In genomic region chr3:94062513-94063404, GRCh38 we compare ENCODE assay signal across 8 cellular contexts. TPM values are rescaled to one million over a fixed set of nuclear protein-coding genes. Genes with fewer than 3 reads are reported as not detected.
DNase-seq lines count a peak whose midpoint lies in the region; ATAC-seq, FAIRE-seq and TF ChIP-seq lines count a peak whose summit lies in the region.

TSS of gene DHFR2 (minus strand) at chr3:94062916. CDS start at chr3:94061511, 1,405 bp downstream.
TSS of gene NSUN3 (plus strand) at chr3:94063061. CDS start at chr3:94063127, 66 bp downstream.

- FAIRE-seq in HTR-8/SVneo (lab: Jason Lieb, UNC): peak; percentile 69
- peak; percentile 70 for FAIRE-seq in H1 (lab: Jason Lieb, UNC)

- H2BK120ac ChIP-seq in H1 (replicated peaks; ENCODE audit: low read depth, low read length): no peak within 1 kb of the TSS

- peak within 1 kb of the TSS; percentile 75 to 90 for H3K4me2 ChIP-seq in H1 (ENCODE audit: insufficient read depth in 1 of 2, low read depth in 2 of 2, low read length in 2 of 2)

- CTCF ChIA-PET in H1 (lab: Charles Lee; ENCODE audit: partially characterized antibody): interaction anchor here (0.6 to 2.6 kb wide), 4 partner anchors 9 to 58 kb away, joined by 3 to 11 read pairs (median 4); no protein-coding TSS in a partner anchor

- peak within 1 kb of the TSS; percentile 71 for H4K5ac ChIP-seq in H1 (ENCODE audit: insufficient read length, low read depth, low read length)

- H3K4me1 ChIP-seq in H1 (replicated peaks in 1 of 4; ENCODE audit: control insufficient read depth in 3 of 4, insufficient read depth in 4 of 4, low read length in 3 of 4): peaks cover 0 to 2% (median 0%) of the 10 kb centered on the region in 4 experiments; a peak in 2 of 7 replicates

- H3K9me3 Mint-ChIP-seq in memory B cell: peaks cover 1% of the 10 kb centered on the region

- H2AFZ ChIP-seq in H1 (ENCODE audit: low read length): peak within 1 kb of the TSS; percentile 93

- H3K79me2 ChIP-seq in H1 (ENCODE audit: control insufficient read depth in 1 of 2, insufficient read depth in 2 of 2, low read length in 2 of 2): peaks cover 0 to 4% of the 10 kb centered on the region in 2 experiments; a peak in 1 of 4 replicates

- no peaks in the 10 kb centered on the region for H4K20me1 ChIP-seq in H1 (replicated peaks in 1 of 2; ENCODE audit: control insufficient read depth in 1 of 2, insufficient read depth in 2 of 2, low read length in 2 of 2)

- H3K27ac ChIP-seq in H1 (ENCODE audit: low read depth, low read length): peak within 1 kb of the TSS; percentile 93

- no peak within 1 kb of the TSS for H2BK20ac ChIP-seq in H1 (ENCODE audit: low read length)

- no peak within 1 kb of the TSS for H4K91ac ChIP-seq in H1 (replicated peaks; ENCODE audit: insufficient read length, low read length)

- POLR2A ChIA-PET in H1 (lab: Charles Lee; ENCODE audit: partially characterized antibody): interaction anchor here (1.0 to 2.0 kb wide), 8 partner anchors 12 to 90 kb away, joined by 3 to 6 read pairs (median 4); partner anchors contain the start of gene ARL13B

- peak within 1 kb of the TSS; percentile 88; the same call in 1 of the 2 replicates for H3K18ac ChIP-seq in H1 (ENCODE audit: extremely low read depth, low read length)

- TF ChIP-seq CTCF in H1 (IDR thresholded peaks at IDR 0.05; ENCODE audit: control extremely low read depth in 1 of 3, insufficient read depth in 1 of 3, low read depth in 1 of 3, low read length in 3 of 3): no peak

- H3K9ac ChIP-seq in H1 (replicated peaks in 1 of 4; ENCODE audit: extremely low read depth in 1 of 4, low read depth in 3 of 4, low read length in 3 of 4): peak within 1 kb of the TSS; percentile 75 to 95 (median 93)

- H2AK5ac ChIP-seq in H1 (ENCODE audit: low read depth, low read length): no peak within 1 kb of the TSS

- no peak for TF ChIP-seq RAD21 in H1 (IDR thresholded peaks at IDR 0.05 in 1 of 2, conservative IDR thresholded peaks at IDR 0.05 in 1 of 2; ENCODE audit: low read depth in 2 of 2, low read length in 2 of 2)

- H3K4ac ChIP-seq in H1 (replicated peaks; ENCODE audit: insufficient read length, low read depth, low read length): peak within 1 kb of the TSS; percentile 28

- no peaks in the 10 kb centered on the region for H3K27me3 Mint-ChIP-seq in memory B cell

- peaks cover 21% of the 10 kb centered on the region for H3K36me3 Mint-ChIP-seq in memory B cell

- no peak within 1 kb of the TSS for H3K23ac ChIP-seq in H1 (ENCODE audit: insufficient read length)

- TF ChIP-seq POLR2A in H1 (IDR thresholded peaks at IDR 0.05; ENCODE audit: control extremely low read depth in 1 of 2, low read depth in 2 of 2, low read length in 2 of 2): peak; percentile 64 to 66; a peak in 2 of 3 replicates

- H3K27me3 ChIP-seq in H1 (replicated peaks in 1 of 4; ENCODE audit: control insufficient read depth in 3 of 4, extremely low read depth in 1 of 4, insufficient read depth in 3 of 4, low read length in 3 of 4): no peaks in the 10 kb centered on the region

- peak within 1 kb of the TSS; percentile 94; the same call in 1 of the 2 replicates for H4K8ac ChIP-seq in H1 (ENCODE audit: extremely low read depth, insufficient read depth, low read length)

- TF ChIP-seq EP300 in H1 (IDR thresholded peaks at IDR 0.05; ENCODE audit: borderline replicate concordance in 1 of 2, low read depth in 2 of 2, low read length in 2 of 2): no peak

- peak within 1 kb of the TSS; percentile 80 to 89 (median 82) for H3K4me3 ChIP-seq in H1 (ENCODE audit: extremely low read depth in 1 of 4, insufficient read depth in 2 of 4, low read depth in 3 of 4, low read length in 4 of 4)

- H3K4me3 Mint-ChIP-seq in memory B cell: peak within 1 kb of the TSS; percentile 98

- H2BK5ac ChIP-seq in H1 (ENCODE audit: low read depth, low read length): peak within 1 kb of the TSS; percentile 89

- H3K4me1 Mint-ChIP-seq in memory B cell: peaks cover 31% of the 10 kb centered on the region

- no peak within 1 kb of the TSS for H3K14ac ChIP-seq in H1 (ENCODE audit: insufficient read length)

- H3K9me3 ChIP-seq in H1 (ENCODE audit: insufficient read depth in 2 of 2, low read depth in 1 of 2, low read length in 1 of 2): no peaks in the 10 kb centered on the region; a peak in 1 of 4 replicates

- no peak within 1 kb of the TSS for H2BK12ac ChIP-seq in H1 (ENCODE audit: low read depth, low read length)

- H3K23me2 ChIP-seq in H1 (ENCODE audit: low read depth, low read length): peaks cover 7% of the 10 kb centered on the region; the same call in 1 of the 2 replicates

- H3K36me3 ChIP-seq in H1 (ENCODE audit: control insufficient read depth in 2 of 4, insufficient read depth in 4 of 4, low read length in 3 of 4): no peaks in the 10 kb centered on the region; a peak in 1 of 8 replicates

- H3K56ac ChIP-seq in H1 (replicated peaks; ENCODE audit: insufficient read length, low read depth, low read length): no peak within 1 kb of the TSS

- peak; percentile 91 for ATAC-seq in GM21381 (IDR thresholded peaks at IDR 0.05; ENCODE audit: unreplicated experiment)
- peak; percentile 85 for ATAC-seq in memory B cell (ENCODE audit: low read depth)

- H2BK15ac ChIP-seq in H1 (ENCODE audit: low read length): no peak within 1 kb of the TSS

- WGBS in H1 (ENCODE audit: extremely low coverage in 1 of 2, insufficient coverage in 1 of 2, insufficient read length in 1 of 2, insufficient replicate concordance in 2 of 2, low coverage in 1 of 2, low lambda C conversion rate in 2 of 2, missing lambda C conversion rate in 1 of 2), 2 experiments: 2% methylated on average over 52 of the region's 52 CpGs; no CpG with 5 or more reads in 1 of the 2 experiments

- no peaks in the 10 kb centered on the region; the same call in 1 of the 2 replicates for H3K79me1 ChIP-seq in H1 (ENCODE audit: low read depth, low read length)

- peak within 1 kb of the TSS; percentile 100 for H3K27ac Mint-ChIP-seq in memory B cell

- DNase-seq in COR-L47 (lab: John Stamatoyannopoulos, UW) (peak; percentile 99), HTR-8/SVneo (ENCODE audit: insufficient read length, low spot score) (peak; percentile 84), NOMO-1 treated with DMSO at 0.1 percent for 48 hours (lab: John Stamatoyannopoulos, UW; ENCODE audit: unreplicated experiment) (peak; percentile 95), H1 (ENCODE audit: low read depth in 1 of 2, low spot score in 2 of 2) (peak; percentile 83 to 87), memory B cell (ENCODE audit: low spot score in 2 of 2) (peak; percentile 81)
- DNase-seq in activated CD8-positive, alpha-beta memory T cell treated with anti-CD3 and anti-CD28 coated beads for 48 hours (ENCODE audit: low read depth in 2 of 3, low spot score in 2 of 3): peak; percentile 63 to 68 (median 65)
- DNase-seq in stimulated activated CD8-positive, alpha-beta memory T cell treated with anti-CD3 and anti-CD28 coated beads, Interleukin-12 subunit alpha, Interleukin-12 subunit beta, amount 100 ng/mL, for 1 hour (ENCODE audit: low read depth): peak; percentile 70

TF ChIP-seq in H1, 55 proteins besides CTCF, POLR2A, EP300 and RAD21 (continues in another document):
- TF ChIP-seq NANOG (IDR thresholded peaks at IDR 0.05; ENCODE audit: insufficient read depth, low read depth, low read length, poor library complexity, severe bottlenecking) (no peak), TAF1 (IDR thresholded peaks at IDR 0.05; ENCODE audit: low read depth, low read length) (peak; percentile 82), NRF1 (IDR thresholded peaks at IDR 0.05; ENCODE audit: low read depth, low read length) (no peak), POLR2AphosphoS5 (IDR thresholded peaks at IDR 0.05; ENCODE audit: low read depth, low read length) (peak; percentile 52), ATF2 (IDR thresholded peaks at IDR 0.05; ENCODE audit: low read length) (peak; percentile 69; the same call in 1 of the 2 replicates), CTBP2 (IDR thresholded peaks at IDR 0.05; ENCODE audit: borderline replicate concordance, insufficient read depth, insufficient read length, low read length) (no peak), RBBP5 (IDR thresholded peaks at IDR 0.05; ENCODE audit: borderline replicate concordance, low read depth, low read length) (peak; percentile 73; the same call in 1 of the 2 replicates), MAFK (IDR thresholded peaks at IDR 0.05; ENCODE audit: low read depth, low read length) (no peak; the same call in 1 of the 2 replicates), KDM1A (IDR thresholded peaks at IDR 0.05; ENCODE audit: borderline replicate concordance, low read length) (peak; percentile 93), CBX8 (IDR thresholded peaks at IDR 0.05; ENCODE audit: borderline replicate concordance, low read depth, low read length) (no peak), POU5F1 (IDR thresholded peaks at IDR 0.05; ENCODE audit: low read depth, low read length) (no peak)

RNA-seq across cellular contexts. Expression of gene DHFR2, which starts in this region (rescaled TPM):
- total RNA-seq in H1 (2021; fragmentation: NEBNext Ultra II Directional; extraction: Animal tissue kit (Norgen Biotek cat#: 25700)): 2.2 and 2.6 TPM in 2 replicates
- polyA plus RNA-seq in H1 (2011; rRNA removed): 0.59 and 0.67 TPM in 2 replicates
- polyA plus RNA-seq in H1 (2011; cell fraction: cytosol; rRNA removed): 0.75 TPM
- 0.87 TPM for polyA plus RNA-seq in H1 (2011; cell fraction: nucleus; rRNA removed)
- polyA plus RNA-seq in H1 (2012, experiment 1 of 2): 1.1 to 1.7 TPM (median 1.5 TPM) in 4 replicates
- 0.22 TPM for polyA plus RNA-seq in H1 (2012, experiment 2 of 2)
- polyA plus RNA-seq in H1 (2013, experiment 1 of 2): 2.8 TPM
- 2.7 TPM for polyA plus RNA-seq in H1 (2013, experiment 2 of 2)
- 1.8 and 1.9 TPM in 2 replicates for polyA minus RNA-seq in H1 (2011; rRNA and poly(A)+ RNA removed)
- 2.1 TPM for polyA minus RNA-seq in H1 (2011; cell fraction: cytosol; rRNA and poly(A)+ RNA removed)
- 1.9 TPM for polyA minus RNA-seq in H1 (2011; cell fraction: nucleus; rRNA and poly(A)+ RNA removed)

RNA-seq across cellular contexts. Expression of gene NSUN3, which starts in this region (rescaled TPM):
- 5.1 and 7.2 TPM in 2 replicates for total RNA-seq in H1 (2021; fragmentation: NEBNext Ultra II Directional; extraction: Animal tissue kit (Norgen Biotek cat#: 25700))
- polyA plus RNA-seq in H1 (2011; rRNA removed): 2.1 and 2.4 TPM in 2 replicates
- 2.8 TPM for polyA plus RNA-seq in H1 (2011; cell fraction: cytosol; rRNA removed)
- polyA plus RNA-seq in H1 (2011; cell fraction: nucleus; rRNA removed): 6.9 TPM
- polyA plus RNA-seq in H1 (2012, experiment 1 of 2): 2.3 to 5.4 TPM (median 4.4 TPM) in 4 replicates
- polyA plus RNA-seq in H1 (2012, experiment 2 of 2): 0.43 TPM
- 4.9 TPM for polyA plus RNA-seq in H1 (2013, experiment 1 of 2)
- 4.0 TPM for polyA plus RNA-seq in H1 (2013, experiment 2 of 2)
- 5.2 and 14.7 TPM in 2 replicates for polyA minus RNA-seq in H1 (2011; rRNA and poly(A)+ RNA removed)
- polyA minus RNA-seq in H1 (2011; cell fraction: cytosol; rRNA and poly(A)+ RNA removed): 8.6 TPM
- 27.4 TPM for polyA minus RNA-seq in H1 (2011; cell fraction: nucleus; rRNA and poly(A)+ RNA removed)

Comparison
In these comparisons a context has a peak if more than half of its experiments do, and no peak if none do; other contexts are left out.
1. Peak in every context shown above with its lines: DNase-seq, ATAC-seq, H3K4me3 ChIP-seq and H3K27ac ChIP-seq.